25 cellular contexts compared by ENCODE assay signal in the genomic region with DNA sequence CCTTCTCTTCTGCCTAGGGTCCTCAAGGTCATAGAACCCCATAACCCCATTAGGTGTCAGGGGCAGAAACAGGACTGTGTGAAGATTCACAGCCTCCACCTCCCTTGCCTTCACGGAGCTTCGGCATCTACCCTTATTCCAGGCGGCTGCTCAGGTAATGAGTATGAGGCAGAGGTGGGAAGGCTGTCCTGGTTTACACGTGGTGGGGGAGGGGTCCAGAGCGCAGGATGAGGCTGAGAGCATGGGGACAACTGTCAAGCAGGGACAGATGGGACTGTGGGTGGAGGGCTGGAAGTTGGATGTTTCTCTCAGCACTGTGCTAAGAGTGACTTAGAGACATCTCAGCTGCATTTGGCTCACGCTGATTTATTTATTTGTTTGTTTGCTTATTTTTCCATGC. TPM values are rescaled to one million over a fixed set of nuclear protein-coding genes. Genes with fewer than 3 reads are reported as not detected.
"Had no signal": no experiment of that assay in that cellular context is flagged by ENCODE, and none has a peak within 500 bp of the region (broad histone marks: within the 10 kb centered on the region; RNA-seq: fewer than 3 reads in every experiment).

No MANE protein-coding gene starts in this region.

- H3K36me3 Mint-ChIP-seq: activated CD4-positive, alpha-beta memory T cell treated with anti-CD3 and anti-CD28 coated beads for 36 hours; mesothelial cell of epicardium; natural killer cell had no signal

- H2AFZ ChIP-seq: parathyroid adenoma had no signal

- H3K36me3 ChIP-seq: cardiac muscle cell, left lung, uterus had no signal

- H3K4me1 ChIP-seq: parathyroid adenoma, uterus had no signal

- H3K9ac ChIP-seq: parathyroid adenoma had no signal

- H3K4me3 ChIP-seq: body of pancreas, cardiac muscle cell, left lung, lung, uterus had no signal

- H3K9me3 Mint-ChIP-seq: activated B cell treated with CpG ODN at 0.5 μM for 24 hours; activated CD4-positive, alpha-beta memory T cell treated with anti-CD3 and anti-CD28 coated beads for 36 hours; activated naive CD8-positive, alpha-beta T cell treated with anti-CD3 and anti-CD28 coated beads, Interleukin-2, amount 50 U/mL, for 24 hours; mesothelial cell of epicardium; natural killer cell; stimulated activated naive CD8-positive, alpha-beta T cell treated with anti-CD3 and anti-CD28 coated beads, Interleukin-15, Interleukin-2, amounts not matched to agents 100 ng/mL and 50 ng/mL, for 24 hours had no signal

- H3K27ac ChIP-seq: body of pancreas, cardiac muscle cell, foreskin keratinocyte, left lung, parathyroid adenoma, uterus had no signal

- H3K27me3 ChIP-seq: body of pancreas, foreskin keratinocyte, left lung, uterus had no signal

- H3K27me3 Mint-ChIP-seq: activated B cell treated with CpG ODN at 0.5 μM for 24 hours; activated CD4-positive, alpha-beta memory T cell treated with anti-CD3 and anti-CD28 coated beads for 36 hours; stimulated activated naive CD8-positive, alpha-beta T cell treated with anti-CD3 and anti-CD28 coated beads, Interleukin-15, Interleukin-2, amounts not matched to agents 100 ng/mL and 50 ng/mL, for 24 hours had no signal

- DNase-seq: activated B cell treated with CpG ODN at 0.5 μM for 24 hours; activated CD4-positive, alpha-beta memory T cell treated with anti-CD3 and anti-CD28 coated beads for 36 hours; activated CD4-positive, alpha-beta T cell treated with anti-CD3 and anti-CD28 coated beads for 4 hours; activated gamma-delta T cell; activated naive CD4-positive, alpha-beta T cell treated with anti-CD3 and anti-CD28 coated beads, Interleukin-2, amount 50 U/mL, for 16 hours; activated naive CD8-positive, alpha-beta T cell treated with anti-CD3 and anti-CD28 coated beads, Interleukin-2, amount 50 U/mL, for 24 hours; body of pancreas; effector CD4-positive, alpha-beta T cell; foreskin keratinocyte; hippocampal formation; kidney glomerular epithelial cell; natural killer cell; right cardiac atrium; stimulated activated CD4-positive, alpha-beta T cell treated with anti-CD3 and anti-CD28 coated beads, Interleukin-12 subunit alpha, Interleukin-12 subunit beta, amount 100 ng/mL, for 4 hours; T1000; trophoblast cell; uterus had no signal

- H3K4me3 Mint-ChIP-seq: activated B cell treated with CpG ODN at 0.5 μM for 24 hours; activated CD4-positive, alpha-beta memory T cell treated with anti-CD3 and anti-CD28 coated beads for 36 hours; activated naive CD8-positive, alpha-beta T cell treated with anti-CD3 and anti-CD28 coated beads, Interleukin-2, amount 50 U/mL, for 24 hours; mesothelial cell of epicardium; natural killer cell; stimulated activated naive CD8-positive, alpha-beta T cell treated with anti-CD3 and anti-CD28 coated beads, Interleukin-15, Interleukin-2, amounts not matched to agents 100 ng/mL and 50 ng/mL, for 24 hours had no signal

- ATAC-seq: activated naive CD8-positive, alpha-beta T cell treated with anti-CD3 and anti-CD28 coated beads, Interleukin-2, amount 50 U/mL, for 24 hours; body of pancreas; foreskin keratinocyte; left lung; natural killer cell; right cardiac atrium had no signal

- H3K27ac Mint-ChIP-seq: activated B cell treated with CpG ODN at 0.5 μM for 24 hours; activated CD4-positive, alpha-beta memory T cell treated with anti-CD3 and anti-CD28 coated beads for 36 hours; activated naive CD8-positive, alpha-beta T cell treated with anti-CD3 and anti-CD28 coated beads, Interleukin-2, amount 50 U/mL, for 24 hours; mesothelial cell of epicardium; natural killer cell; stimulated activated naive CD8-positive, alpha-beta T cell treated with anti-CD3 and anti-CD28 coated beads, Interleukin-15, Interleukin-2, amounts not matched to agents 100 ng/mL and 50 ng/mL, for 24 hours had no signal

- H3K9me3 ChIP-seq: body of pancreas, left lung, uterus had no signal

- H3K79me2 ChIP-seq: parathyroid adenoma had no signal

RNA-seq across cellular contexts. Expression of a gene that starts 16.4 kb away (rescaled TPM):
- total RNA-seq: cardiac muscle cell, chondrocyte, foreskin keratinocyte, pulmonary artery endothelial cell had no signal
- polyA plus RNA-seq: foreskin keratinocyte had no signal

RNA-seq across cellular contexts. Expression of a gene that starts 28.0 kb away (rescaled TPM):
- total RNA-seq: foreskin keratinocyte had no signal
- polyA plus RNA-seq: foreskin keratinocyte had no signal
